ENCODE assay signal across 1 cellular context in the genomic region with DNA sequence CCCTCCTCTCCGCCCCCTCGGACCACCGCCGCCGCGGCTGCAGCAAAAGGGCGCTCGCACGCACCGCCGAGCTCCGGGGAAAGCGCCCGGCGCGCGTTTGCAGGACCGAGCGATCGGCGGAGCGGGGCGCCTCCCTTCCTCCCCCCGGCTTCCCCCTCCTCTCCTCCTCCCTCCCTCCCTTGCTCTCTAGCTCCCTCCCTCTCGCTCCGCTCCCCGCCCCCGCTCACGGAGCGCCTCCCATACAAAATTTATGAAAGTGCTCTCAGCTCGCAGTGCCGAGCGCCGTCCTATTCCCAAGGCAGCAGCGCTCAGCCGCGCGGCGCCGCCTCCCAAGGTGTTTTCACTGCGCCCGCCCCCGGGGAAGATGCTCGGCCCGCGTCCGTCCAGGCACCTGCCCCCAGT.
TF ChIP-seq lines count a peak whose summit lies in the region.

TSS of gene RTN4RL1 (minus strand) at position 115 of the 402 bp plus-strand sequence. CDS start 469 bp downstream, outside the sequence.

TF ChIP-seq in HepG2, 621 proteins besides CTCF, POLR2A, EP300 and RAD21:
- TF ChIP-seq HNRNPK (IDR thresholded peaks at IDR 0.05; ENCODE audit: low read depth, low read length, poor library complexity, severe bottlenecking) (peak; percentile 74), GLI4 (CRISPR knock-in tag; IDR thresholded peaks at IDR 0.05; ENCODE audit: borderline replicate concordance) (no peak)
- TF ChIP-seq, protein P1, sequence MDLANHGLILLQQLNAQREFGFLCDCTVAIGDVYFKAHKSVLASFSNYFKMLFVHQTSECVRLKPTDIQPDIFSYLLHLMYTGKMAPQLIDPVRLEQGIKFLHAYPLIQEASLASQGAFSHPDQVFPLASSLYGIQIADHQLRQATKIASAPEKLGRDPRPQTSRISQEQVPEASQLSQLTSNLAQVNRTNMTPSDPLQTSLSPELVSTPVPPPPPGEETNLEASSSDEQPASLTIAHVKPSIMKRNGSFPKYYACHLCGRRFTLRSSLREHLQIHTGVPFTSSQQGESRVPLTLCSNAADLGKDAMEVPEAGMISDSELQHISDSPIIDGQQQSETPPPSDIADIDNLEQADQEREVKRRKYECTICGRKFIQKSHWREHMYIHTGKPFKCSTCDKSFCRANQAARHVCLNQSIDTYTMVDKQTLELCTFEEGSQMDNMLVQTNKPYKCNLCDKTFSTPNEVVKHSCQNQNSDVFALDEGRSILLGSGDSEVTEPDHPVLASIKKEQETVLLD (CRISPR knock-in tag; IDR thresholded peaks at IDR 0.05; ENCODE audit: low read depth) = no peak
